13 cellular contexts compared by ENCODE assay signal in genomic region chr21:33301632-33302002, GRCh38. TPM values are rescaled to one million over a fixed set of nuclear protein-coding genes. Genes with fewer than 3 reads are reported as not detected.
DNase-seq lines count a peak whose midpoint lies in the region; ATAC-seq, FAIRE-seq and TF ChIP-seq lines count a peak whose summit lies in the region.
"Had no signal": no experiment of that assay in that cellular context is flagged by ENCODE, and none has a peak within 500 bp of the region (broad histone marks: within the 10 kb centered on the region; RNA-seq: fewer than 3 reads in every experiment).

No MANE protein-coding gene starts in this region.

- H3K4me3 Mint-ChIP-seq in naive thymus-derived CD8-positive, alpha-beta T cell: peak overlapping the region in 6 of 10 donors; percentile 39 to 59 (median 48)

- H3K36me3 ChIP-seq in heart right ventricle (peaks cover 0 to 14% (median under 1%) of the 10 kb centered on the region in 9 donors), K562 (ENCODE audit: control insufficient read depth, insufficient read depth, low read length) (no peaks in the 10 kb centered on the region), upper lobe of right lung (peaks cover 7% of the 10 kb centered on the region)

- H3K4me1 ChIP-seq in heart right ventricle (peaks cover 5 to 66% (median 34%) of the 10 kb centered on the region in 9 donors), K562 (replicated peaks in 1 of 2; ENCODE audit: control insufficient read depth in 2 of 2, insufficient read depth in 2 of 2, low read length in 2 of 2) (peaks cover 14 to 48% of the 10 kb centered on the region in 2 experiments), upper lobe of right lung (peaks cover 33% of the 10 kb centered on the region)

- H3K27ac ChIP-seq in heart right ventricle (peak overlapping the region; percentile 47 to 94 (median 75)), K562 (ENCODE audit: extremely low read depth, low read depth, low read length) (peak overlapping the region; percentile 67; the same call in 2 of the 3 replicates), upper lobe of right lung (peak overlapping the region; percentile 82)

- no peak for FAIRE-seq in K562 (lab: Jason Lieb, UNC)
- FAIRE-seq: G401.6 had no signal

- POLR2A ChIA-PET in K562 (lab: Yijun Ruan, JAX): interaction anchor here (0.6 to 3.4 kb wide), 3 partner anchors 12 to 622 kb away, joined by 3 to 13 read pairs (median 3); no protein-coding TSS in a partner anchor
- POLR2A ChIA-PET in naive thymus-derived CD8-positive, alpha-beta T cell (lab: Charles Lee): interaction anchor here (4.8 kb wide), 1 partner anchor 23 kb away, joined by 29 read pairs; the partner anchor contains the start of gene IFNAR1

- no peaks in the 10 kb centered on the region for H3K9me3 ChIP-seq in heart right ventricle
- no peaks in the 10 kb centered on the region for H3K9me3 ChIP-seq in K562 (replicated peaks; ENCODE audit: control insufficient read depth, insufficient read depth, low read depth, low read length)
- H3K9me3 ChIP-seq in upper lobe of right lung: no peaks in the 10 kb centered on the region

- DNase-seq in heart right ventricle: no peak
- DNase-seq in cardiac septum (ENCODE audit: low spot score): no peak
- no peak for DNase-seq in K562 (ENCODE audit: extremely low read depth in 1 of 4, low spot score in 3 of 4)
- DNase-seq in naive thymus-derived CD8-positive, alpha-beta T cell: no peak
- no peak for DNase-seq in upper lobe of right lung
- DNase-seq in dermis blood vessel endothelial cell: no peak
- DNase-seq in NCI-H1417 treated with DMSO at 0.1 percent for 48 hours (lab: John Stamatoyannopoulos, UW): no peak
- DNase-seq: activated CD4-positive, alpha-beta T cell treated with anti-CD3 and anti-CD28 coated beads for 4 hours; activated gamma-delta T cell; NCI-H446 treated with DMSO at 0.1 percent for 48 hours; SHP77 had no signal

- 71 to 79% methylated on average over 2 of the region's 2 CpGs for WGBS in heart right ventricle, 2 donors
- WGBS in K562 (ENCODE audit: insufficient coverage, low coverage, missing lambda C conversion rate): 75% methylated on average over 2 of the region's 2 CpGs

- H3K9ac ChIP-seq in K562 (ENCODE audit: insufficient read depth in 1 of 2, low read depth in 2 of 2, low read length in 2 of 2): peak overlapping the region in 1 of 2 experiments; percentile 75; a peak in 2 of 4 replicates

- H3K79me2 ChIP-seq in K562 (ENCODE audit: control insufficient read depth, insufficient read depth, low read length): no peaks in the 10 kb centered on the region

- TF ChIP-seq EP300 in K562 (IDR thresholded peaks at IDR 0.05; ENCODE audit: low read length): no peak

- H3K4me3 ChIP-seq in heart right ventricle (no peak overlapping the region), K562 (no peak overlapping the region), upper lobe of right lung (no peak overlapping the region)

- peak overlapping the region; percentile 41 to 85 (median 76) for H3K27ac Mint-ChIP-seq in naive thymus-derived CD8-positive, alpha-beta T cell

- TF ChIP-seq RAD21 in K562 (CRISPR knock-in tag; conservative IDR thresholded peaks at IDR 0.05 in 1 of 2, IDR thresholded peaks at IDR 0.05 in 1 of 2): no peak

- H3K27me3 ChIP-seq in heart right ventricle (no peaks in the 10 kb centered on the region), K562 (ENCODE audit: control insufficient read depth in 2 of 2, insufficient read depth in 2 of 2, low read length in 2 of 2) (no peaks in the 10 kb centered on the region), upper lobe of right lung (no peaks in the 10 kb centered on the region)

- H3K9me3 Mint-ChIP-seq in naive thymus-derived CD8-positive, alpha-beta T cell: no peaks in the 10 kb centered on the region

- intact Hi-C loops in heart right ventricle (cut with DNase I): no loop called here
- intact Hi-C loops in cardiac septum (cut with DNase I): no loop called here
- intact Hi-C loops in K562 (cut with micrococcal nuclease): no loop called here
- intact Hi-C loops in upper lobe of right lung (cut with DNase I): no loop called here

- in situ Hi-C loops in K562 (cut with MboI): no loop called here

- no peak for TF ChIP-seq CTCF in heart right ventricle (IDR thresholded peaks at IDR 0.05)
- TF ChIP-seq CTCF in K562 (IDR thresholded peaks at IDR 0.05 in 2 of 3, conservative IDR thresholded peaks at IDR 0.05 in 1 of 3; ENCODE audit: insufficient read depth in 2 of 3, low read depth in 1 of 3, low read length in 3 of 3): no peak
- TF ChIP-seq CTCF in upper lobe of right lung (IDR thresholded peaks at IDR 0.05): no peak

- TF ChIP-seq POLR2A in K562 (conservative IDR thresholded peaks at IDR 0.05): no peak

- no peaks in the 10 kb centered on the region for H3K27me3 Mint-ChIP-seq in naive thymus-derived CD8-positive, alpha-beta T cell

- H3K36me3 Mint-ChIP-seq in naive thymus-derived CD8-positive, alpha-beta T cell: peaks cover 0 to 6% (median 3%) of the 10 kb centered on the region in 3 donors

- ATAC-seq in heart right ventricle (no peak), K562 (no peak), upper lobe of right lung (no peak), GM21737 (IDR thresholded peaks at IDR 0.05; ENCODE audit: unreplicated experiment) (no peak)
- no peak for ATAC-seq in naive thymus-derived CD8-positive, alpha-beta T cell

- no TSS peak for BruUV-seq in K562 (replicated peaks; lab: Mats Ljungman, UMichigan)

- H2AFZ ChIP-seq in K562 (ENCODE audit: low read depth, low read length): peak overlapping the region; percentile 79

- no peaks in the 10 kb centered on the region for H4K20me1 ChIP-seq in K562 (replicated peaks; ENCODE audit: control insufficient read depth, insufficient read depth, low read length)

- CTCF ChIA-PET in K562 (lab: Yijun Ruan, JAX; ENCODE audit: low intra/inter-chr PET ratio): no interaction called here

- H3K4me1 Mint-ChIP-seq in naive thymus-derived CD8-positive, alpha-beta T cell: peaks cover 16 to 72% (median 44%) of the 10 kb centered on the region in 4 donors

- H3K4me2 ChIP-seq in K562 (ENCODE audit: insufficient read depth, low read length): peak overlapping the region; percentile 12

- no peaks in the 10 kb centered on the region for H3K9me1 ChIP-seq in K562 (ENCODE audit: control insufficient read depth, insufficient read depth, low read length)

TF ChIP-seq in K562, 482 proteins besides CTCF, POLR2A, EP300 and RAD21 (continues in another document):
- TF ChIP-seq ZNF766 (CRISPR knock-in tag; conservative IDR thresholded peaks at IDR 0.05) (0 out of 2 replicates have a peak, but pooled peaks have one; percentile 57), RBM25 (IDR thresholded peaks at IDR 0.05; ENCODE audit: low read depth, low read length, severe bottlenecking) (peak; percentile 42), BCOR (IDR thresholded peaks at IDR 0.05) (peak; percentile 84)

RNA-seq across cellular contexts. Expression of gene IFNAR1, which starts 23.2 kb away (rescaled TPM):
- total RNA-seq in heart right ventricle (10 to 100 TPM; 16.5 to 38.5 (median 23.9) TPM), cardiac septum (29.5 TPM), K562 (2014; rRNA removed) (8.6 TPM in 2 replicates), K562 (2014; rRNA removed; fragmentation: Illumina TruSeq; extraction: Trizol) (11.5 and 13.7 TPM in 2 replicates), K562 (2015; rRNA removed; fragmentation: Illumina TruSeq; extraction: Trizol) (10.2 and 12.7 TPM in 2 replicates), K562 (2021) (23.7 and 24.2 TPM in 2 replicates), upper lobe of right lung (72.1 TPM), dermis blood vessel endothelial cell (22.3 and 40.3 TPM in 2 replicates)
- polyA plus RNA-seq in heart right ventricle (10 to 100 TPM in 1 of 2 donors, 1 to 10 TPM in 1; 7.4 to 10.1 TPM), K562 (2011; rRNA removed) (10.4 and 10.8 TPM in 2 replicates), K562 (2014; fragmentation: Illumina TruSeq; extraction: Trizol) (17.2 and 20.9 TPM in 2 replicates), K562 (2014; fragmentation: Nextera tagmentation; extraction: Ambion mirVana) (10 to 100 TPM; 27.4 to 31.8 TPM), K562 (2014; rRNA removed) (11.0 and 14.8 TPM in 2 replicates)
- 7.7 and 20.5 TPM in 2 replicates for total RNA-seq in K562 (2011; cell fraction: chromatin; rRNA removed; ENCODE audit: low replicate concordance)
- total RNA-seq in K562 (2011; cell fraction: nucleolus; rRNA removed): 8.7 and 11.3 TPM in 2 replicates
- 13.3 and 24.0 TPM in 2 replicates for total RNA-seq in K562 (2011; cell fraction: nucleoplasm; rRNA removed)
- polyA plus RNA-seq in K562 (2011; cell fraction: cytosol; rRNA removed): 5.4 and 10.1 TPM in 2 replicates
- polyA plus RNA-seq in K562 (2011; cell fraction: nucleus; rRNA removed): 2.8 and 3.5 TPM in 2 replicates
- 20.0 and 32.3 TPM in 2 replicates for polyA plus RNA-seq in K562 (2012)
- 21.6 and 28.4 TPM in 2 replicates for polyA minus RNA-seq in K562 (2011; rRNA and poly(A)+ RNA removed)
- 10.5 and 11.9 TPM in 2 replicates for polyA minus RNA-seq in K562 (2011; cell fraction: cytosol; rRNA and poly(A)+ RNA removed)
- polyA minus RNA-seq in K562 (2011; cell fraction: nucleus; rRNA and poly(A)+ RNA removed): 6.2 and 12.8 TPM in 2 replicates
- total RNA-seq in naive thymus-derived CD8-positive, alpha-beta T cell: 10 to 100 TPM; 50.1 to 53.7 TPM
- 10 to 100 TPM; 48.7 to 69.0 (median 51.8) TPM for polyA plus RNA-seq in naive thymus-derived CD8-positive, alpha-beta T cell

RNA-seq across cellular contexts. Expression of gene IL10RB, which starts 35.5 kb away (rescaled TPM):
- total RNA-seq in heart right ventricle: 10 to 100 TPM in 1 of 10 donors, 1 to 10 TPM in 9; 4.1 to 16.8 (median 6.9) TPM
- 10 to 100 TPM; 11.9 to 12.1 TPM for polyA plus RNA-seq in heart right ventricle
- 7.2 TPM for total RNA-seq in cardiac septum
- total RNA-seq in K562 (2011; cell fraction: chromatin; rRNA removed; ENCODE audit: low replicate concordance): 29.7 and 42.2 TPM in 2 replicates
- 53.8 and 58.4 TPM in 2 replicates for total RNA-seq in K562 (2011; cell fraction: nucleolus; rRNA removed)
- 50.7 and 54.7 TPM in 2 replicates for total RNA-seq in K562 (2011; cell fraction: nucleoplasm; rRNA removed)
- 25.3 and 31.2 TPM in 2 replicates for total RNA-seq in K562 (2014; rRNA removed)
- total RNA-seq in K562 (2014; rRNA removed; fragmentation: Illumina TruSeq; extraction: Trizol): 21.3 and 23.0 TPM in 2 replicates
- total RNA-seq in K562 (2015; rRNA removed; fragmentation: Illumina TruSeq; extraction: Trizol): 25.1 and 25.3 TPM in 2 replicates
- 17.5 TPM in 2 replicates for total RNA-seq in K562 (2021)
- polyA plus RNA-seq in K562 (2011; rRNA removed): 29.9 and 33.1 TPM in 2 replicates
- 26.0 and 37.2 TPM in 2 replicates for polyA plus RNA-seq in K562 (2011; cell fraction: cytosol; rRNA removed)
- polyA plus RNA-seq in K562 (2011; cell fraction: nucleus; rRNA removed): 11.5 and 12.0 TPM in 2 replicates
- polyA plus RNA-seq in K562 (2012): 26.1 and 35.7 TPM in 2 replicates
- 29.6 and 33.8 TPM in 2 replicates for polyA plus RNA-seq in K562 (2014; fragmentation: Illumina TruSeq; extraction: Trizol)
- polyA plus RNA-seq in K562 (2014; fragmentation: Nextera tagmentation; extraction: Ambion mirVana): 10 to 100 TPM; 10.9 to 14.7 TPM
- polyA plus RNA-seq in K562 (2014; rRNA removed): 19.3 and 22.1 TPM in 2 replicates
- 36.6 and 39.8 TPM in 2 replicates for polyA minus RNA-seq in K562 (2011; rRNA and poly(A)+ RNA removed)
- 17.2 and 27.0 TPM in 2 replicates for polyA minus RNA-seq in K562 (2011; cell fraction: cytosol; rRNA and poly(A)+ RNA removed)
- polyA minus RNA-seq in K562 (2011; cell fraction: nucleus; rRNA and poly(A)+ RNA removed): 8.1 and 12.9 TPM in 2 replicates
- 10 to 100 TPM; 29.4 to 33.2 TPM for total RNA-seq in naive thymus-derived CD8-positive, alpha-beta T cell
- polyA plus RNA-seq in naive thymus-derived CD8-positive, alpha-beta T cell: 10 to 100 TPM; 44.6 to 50.6 (median 50.5) TPM
- 47.1 TPM for total RNA-seq in upper lobe of right lung
- total RNA-seq in dermis blood vessel endothelial cell: 55.0 and 55.5 TPM in 2 replicates
